Comparison of ENCODE assay signal across 22 cellular contexts in the genomic region with DNA sequence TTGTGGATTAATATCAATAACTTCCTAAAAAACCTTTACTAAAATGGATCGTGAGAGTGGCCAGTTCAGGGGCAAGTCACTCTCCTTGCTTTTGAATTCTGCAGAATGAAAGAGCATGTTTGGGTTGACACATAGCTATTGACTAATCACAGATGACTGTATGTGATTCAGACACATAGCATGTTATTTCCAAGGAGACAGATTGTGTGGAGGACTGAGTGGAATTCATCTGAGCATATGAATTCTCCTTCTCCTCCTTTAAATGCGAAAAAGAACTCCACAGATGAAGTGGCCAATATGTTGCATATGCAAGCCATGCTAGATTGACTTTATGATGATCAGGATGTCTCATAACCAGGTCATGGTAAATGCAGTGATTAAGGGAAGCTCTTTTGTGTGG.
DNase-seq lines count a peak whose midpoint lies in the region; ATAC-seq and TF ChIP-seq lines count a peak whose summit lies in the region.
"Had no signal": no experiment of that assay in that cellular context is flagged by ENCODE, and none has a peak within 500 bp of the region (broad histone marks: within the 10 kb centered on the region; RNA-seq: fewer than 3 reads in every experiment).

No MANE protein-coding gene starts in this region.

- H3K27me3 Mint-ChIP-seq in activated T-cell treated with anti-CD3 and anti-CD28 coated beads, Interleukin-2, amount 50 U/mL, for 72 hours (ENCODE audit: low read depth) = no peaks in the 10 kb centered on the region
- no peaks in the 10 kb centered on the region for H3K27me3 Mint-ChIP-seq in CD14-positive monocyte (ENCODE audit: low read depth in 3 of 3)

- no peaks in the 10 kb centered on the region for H3K4me1 Mint-ChIP-seq in activated T-cell treated with anti-CD3 and anti-CD28 coated beads, Interleukin-2, amount 50 U/mL, for 72 hours (ENCODE audit: low read depth)
- H3K4me1 Mint-ChIP-seq in CD14-positive monocyte = no peaks in the 10 kb centered on the region

- TF ChIP-seq CTCF in PC-3 (conservative IDR thresholded peaks at IDR 0.05; ENCODE audit: low read depth, low read length) = no peak
- no peak for TF ChIP-seq CTCF in choroid plexus epithelial cell (conservative IDR thresholded peaks at IDR 0.05; ENCODE audit: low read depth, low read length)
- TF ChIP-seq CTCF in CD14-positive monocyte (IDR thresholded peaks at IDR 0.05) = no peak

- intact Hi-C loops in PC-3 (cut with micrococcal nuclease) = no loop called here
- intact Hi-C loops in CD14-positive monocyte (cut with micrococcal nuclease) = no loop called here

- H3K9ac ChIP-seq in PC-3 (ENCODE audit: low read length) = no peak overlapping the region

- H3F3A ChIP-seq in PC-3 (ENCODE audit: low read length, unreplicated experiment) = no peaks in the 10 kb centered on the region

- H4K20me1 ChIP-seq in PC-3 (ENCODE audit: low read length) = no peaks in the 10 kb centered on the region

- no peaks in the 10 kb centered on the region for H3K79me2 ChIP-seq in PC-3 (ENCODE audit: low read length)

- no TSS peak for BruUV-seq in PC-3 (replicated peaks; lab: Mats Ljungman, UMichigan)

- POLR2A ChIA-PET in PC-3 (lab: Charles Lee; ENCODE audit: unreplicated experiment) = no interaction called here

- peaks cover 5% of the 10 kb centered on the region; the same call in 1 of the 2 replicates for H3K9me3 ChIP-seq in PC-3 (ENCODE audit: low read length)
- H3K9me3 ChIP-seq: BE2C had no signal

- no peak overlapping the region for H3K27ac Mint-ChIP-seq in activated T-cell treated with anti-CD3 and anti-CD28 coated beads, Interleukin-2, amount 50 U/mL, for 72 hours
- no peak overlapping the region for H3K27ac Mint-ChIP-seq in CD14-positive monocyte

- H3K27ac ChIP-seq in PC-3 (ENCODE audit: low read length) = no peak overlapping the region
- H3K27ac ChIP-seq: esophagus squamous epithelium had no signal

- no peaks in the 10 kb centered on the region; the same call in 1 of the 2 replicates for H3K4me1 ChIP-seq in PC-3 (ENCODE audit: insufficient read depth, low read length)
- H3K4me1 ChIP-seq: BE2C, esophagus squamous epithelium had no signal

- H2AFZ ChIP-seq in PC-3 (ENCODE audit: low read length) = no peak overlapping the region

- CTCF ChIA-PET in PC-3 (lab: Charles Lee) = no interaction called here

- H3K9me2 ChIP-seq in PC-3 (replicated peaks; ENCODE audit: low read length) = no peaks in the 10 kb centered on the region

- H3K4me3 ChIP-seq in PC-3 (ENCODE audit: low read length) (no peak overlapping the region), choroid plexus epithelial cell (ENCODE audit: low read depth, low read length) (no peak overlapping the region)
- H3K4me3 ChIP-seq: esophagus squamous epithelium had no signal

- ATAC-seq in PC-3 = no peak
- ATAC-seq in activated T-cell treated with anti-CD3 and anti-CD28 coated beads, Interleukin-2, amount 50 U/mL, for 72 hours (replicated peaks in 1 of 2) = no peak

- no peaks in the 10 kb centered on the region for H3K27me3 ChIP-seq in PC-3 (ENCODE audit: low read length)
- H3K27me3 ChIP-seq: BE2C, esophagus squamous epithelium had no signal

- H3K36me3 ChIP-seq in PC-3 (ENCODE audit: low read depth, low read length) = no peaks in the 10 kb centered on the region
- H3K36me3 ChIP-seq: BE2C, esophagus squamous epithelium had no signal

- peak; percentile 7 for DNase-seq in COLO829 (ENCODE audit: low spot score)
- DNase-seq in PC-3 = peak; percentile 44
- DNase-seq in choroid plexus epithelial cell (ENCODE audit: low read depth) = peak; percentile 1
- peak; percentile 85 for DNase-seq in kidney tubule cell (ENCODE audit: low spot score)
- DNase-seq in NCI-H524 (lab: John Stamatoyannopoulos, UW) = no peak
- DNase-seq in T-helper 9 cell = no peak
- no peak for DNase-seq in activated T-cell treated with anti-CD3 and anti-CD28 coated beads, Interleukin-2, amount 50 U/mL, for 72 hours
- no peak for DNase-seq in CD14-positive monocyte (ENCODE audit: low spot score)
- DNase-seq: activated CD4-positive, CD25-positive, alpha-beta regulatory T cell treated with anti-CD3 and anti-CD28 coated beads, Interleukin-2, amount 50 U/mL, for 72 hours; activated gamma-delta T cell; aorta; BE2C; dermis blood vessel endothelial cell; DMS153; esophagus squamous epithelium; KG1; NCI-H1092 treated with DMSO at 0.1 percent for 48 hours; NCI-H82; occipital lobe; RPMI8226; stimulated activated CD4-positive, alpha-beta T cell treated with anti-CD3 and anti-CD28 coated beads, Interleukin-4, amount 100 ng/mL, for 1 hour; stimulated activated CD8-positive, alpha-beta memory T cell treated with anti-CD3 and anti-CD28 coated beads, Interleukin-4, amount 100 ng/mL, for 48 hours had no signal

- H3K9me3 Mint-ChIP-seq in activated T-cell treated with anti-CD3 and anti-CD28 coated beads, Interleukin-2, amount 50 U/mL, for 72 hours = peaks cover 12 to 14% of the 10 kb centered on the region in 2 donors
- H3K9me3 Mint-ChIP-seq in CD14-positive monocyte = peaks cover 11 to 31% (median 14%) of the 10 kb centered on the region in 7 donors

- H3K4me3 Mint-ChIP-seq in activated T-cell treated with anti-CD3 and anti-CD28 coated beads, Interleukin-2, amount 50 U/mL, for 72 hours = no peak overlapping the region
- no peak overlapping the region for H3K4me3 Mint-ChIP-seq in CD14-positive monocyte

- peaks cover 5 to 6% of the 10 kb centered on the region in 2 donors for H3K36me3 Mint-ChIP-seq in activated T-cell treated with anti-CD3 and anti-CD28 coated beads, Interleukin-2, amount 50 U/mL, for 72 hours (ENCODE audit: insufficient read depth in 2 of 2)
- no peaks in the 10 kb centered on the region for H3K36me3 Mint-ChIP-seq in CD14-positive monocyte

- no peak overlapping the region for H3K4me2 ChIP-seq in PC-3 (ENCODE audit: low read length)

Comparison
In these comparisons a context has a peak if more than half of its experiments do, and no peak if none do; other contexts are left out.
1. DNase-seq: peak in COLO829 (single experiment), PC-3 (single experiment), choroid plexus epithelial cell (single experiment) and kidney tubule cell (single experiment); none in NCI-H524 (0 of 2), T-helper 9 cell (single experiment), activated T-cell treated with anti-CD3 and anti-CD28 coated beads, Interleukin-2, amount 50 U/mL, for 72 hours (0 of 2) and CD14-positive monocyte (single experiment).